30 cellular contexts compared by ENCODE assay signal in the genomic region with DNA sequence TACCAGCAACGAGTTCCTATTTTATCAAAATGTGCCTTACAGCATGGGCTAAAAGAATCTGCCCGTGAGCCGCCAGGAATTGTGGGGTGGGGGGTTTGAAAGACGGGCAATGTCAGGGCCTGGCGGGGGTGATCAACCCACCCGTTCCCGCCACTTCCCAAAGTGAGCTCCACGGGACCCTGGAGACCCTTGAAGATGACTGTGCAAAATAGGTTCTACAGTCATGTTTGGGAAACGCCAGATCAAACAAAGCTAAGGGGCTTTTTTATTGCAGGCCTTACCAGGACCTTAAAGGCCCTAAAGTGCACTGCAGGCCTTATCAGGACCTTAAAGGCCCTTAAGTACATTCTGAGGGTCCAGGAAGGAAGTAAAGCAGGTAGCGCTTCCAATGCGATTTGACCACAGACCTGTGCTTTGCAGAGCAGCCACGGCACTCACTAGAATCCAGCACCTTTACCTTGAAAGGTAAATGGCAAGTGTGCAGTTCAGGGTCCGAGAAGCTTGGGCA.
"Had no signal": no experiment of that assay in that cellular context is flagged by ENCODE, and none has a peak within 500 bp of the region (broad histone marks: within the 10 kb centered on the region; RNA-seq: fewer than 3 reads in every experiment).

No MANE protein-coding gene starts in this region.

- H3K9me3 ChIP-seq: neutrophil, pancreas, psoas muscle, suprapubic skin, testis, transverse colon, upper lobe of right lung had no signal

- DNase-seq: naive thymus-derived CD8-positive, alpha-beta T cell; nephron progenitor cell; nucleus accumbens; pancreas; psoas muscle; spleen; stimulated activated CD4-positive, alpha-beta T cell treated with anti-CD3 and anti-CD28 coated beads, Interleukin-12 subunit alpha, Interleukin-12 subunit beta, amount 100 ng/mL, for 4 hours; stimulated activated CD4-positive, alpha-beta T cell treated with anti-CD3 and anti-CD28 coated beads, Interleukin-1b, Interleukin-23, amount 100 ng/mL, for 48 hours; stimulated activated CD4-positive, alpha-beta T cell treated with anti-CD3 and anti-CD28 coated beads, Interleukin-4, amount 100 ng/mL, for 1 hour; stimulated activated CD4-positive, alpha-beta T cell treated with anti-CD3 and anti-CD28 coated beads, Interleukin-4, amount 100 ng/mL, for 4 hours; stimulated activated CD8-positive, alpha-beta memory T cell treated with anti-CD3 and anti-CD28 coated beads, Interleukin-4, amount 100 ng/mL, for 48 hours; stimulated activated naive CD4-positive, alpha-beta T cell; stimulated activated naive CD8-positive, alpha-beta T cell treated with anti-CD3 and anti-CD28 coated beads, Interleukin-15, amount 100 ng/mL, for 72 hours; stimulated activated naive CD8-positive, alpha-beta T cell treated with anti-CD3 and anti-CD28 coated beads, Interleukin-15, Interleukin-2, amounts not matched to agents 100 U/mL and 50 U/mL, for 24 hours; substantia nigra; testis; tibial artery; transverse colon; upper lobe of right lung; uterus had no signal

- FAIRE-seq: pancreas had no signal

- H3K27ac ChIP-seq: neutrophil, pancreas, psoas muscle, skin epidermis, spleen, suprapubic skin, testis, tibial artery, transverse colon, upper lobe of right lung, uterus had no signal

- H3K4me1 Mint-ChIP-seq: naive thymus-derived CD8-positive, alpha-beta T cell; stimulated activated memory B cell treated with anti-CD40 and anti-IgM and Interleukin-4, amounts not matched to agents 10 μg/mL and 1 μg/mL and 100 μg/mL, for 72 hours; stimulated activated naive CD8-positive, alpha-beta T cell treated with anti-CD3 and anti-CD28 coated beads, Interleukin-15, amount 100 ng/mL, for 72 hours had no signal

- H3K4me3 ChIP-seq: pancreas, psoas muscle, skin epidermis, smooth muscle cell, spleen, suprapubic skin, testis, tibial artery, transverse colon, upper lobe of right lung, uterus had no signal

- H3K27ac Mint-ChIP-seq: naive thymus-derived CD8-positive, alpha-beta T cell; natural killer cell treated with Interleukin-12 subunit alpha and Interleukin-12 subunit beta and Interleukin-15 and Interleukin-18, amount 100 ng/mL, for 72 hours; nephron progenitor cell; stimulated activated memory B cell treated with anti-CD40 and anti-IgM and Interleukin-4, amounts not matched to agents 10 μg/mL and 1 μg/mL and 100 μg/mL, for 72 hours; type B pancreatic cell had no signal

- H3K4me3 Mint-ChIP-seq: naive thymus-derived CD8-positive, alpha-beta T cell; natural killer cell treated with Interleukin-12 subunit alpha and Interleukin-12 subunit beta and Interleukin-15 and Interleukin-18, amount 100 ng/mL, for 72 hours; nephron progenitor cell; neural crest cell; stimulated activated memory B cell treated with anti-CD40 and anti-IgM and Interleukin-4, amounts not matched to agents 10 μg/mL and 1 μg/mL and 100 μg/mL, for 72 hours; stimulated activated naive CD8-positive, alpha-beta T cell treated with anti-CD3 and anti-CD28 coated beads, Interleukin-15, amount 100 ng/mL, for 72 hours; type B pancreatic cell had no signal

- ATAC-seq: naive thymus-derived CD8-positive, alpha-beta T cell; natural killer cell treated with Interleukin-12 subunit alpha and Interleukin-12 subunit beta and Interleukin-15 and Interleukin-18, amount 100 ng/mL, for 72 hours; pancreas; psoas muscle; right cardiac atrium; sciatic nerve; stimulated activated memory B cell treated with anti-CD40 and anti-IgM and Interleukin-4, amounts not matched to agents 10 μg/mL and 1 μg/mL and 100 μg/mL, for 72 hours; stimulated activated naive CD8-positive, alpha-beta T cell treated with anti-CD3 and anti-CD28 coated beads, Interleukin-15, amount 100 ng/mL, for 72 hours; stimulated activated naive CD8-positive, alpha-beta T cell treated with anti-CD3 and anti-CD28 coated beads, Interleukin-15, Interleukin-2, amounts not matched to agents 100 U/mL and 50 U/mL, for 24 hours; upper lobe of right lung had no signal

- H3K4me1 ChIP-seq: pancreas, psoas muscle, spleen, suprapubic skin, testis, tibial artery, transverse colon, upper lobe of right lung, uterus had no signal

- H3K27me3 Mint-ChIP-seq: type B pancreatic cell had no signal

- H3K36me3 ChIP-seq: neutrophil, pancreas, spleen, suprapubic skin, tibial artery, transverse colon, upper lobe of right lung, uterus had no signal

- H3K4me2 ChIP-seq: smooth muscle cell had no signal

- H3K9me3 Mint-ChIP-seq: natural killer cell treated with Interleukin-12 subunit alpha and Interleukin-12 subunit beta and Interleukin-15 and Interleukin-18, amount 100 ng/mL, for 72 hours; neural crest cell; type B pancreatic cell had no signal

- H3K27me3 ChIP-seq: pancreas, testis, transverse colon, upper lobe of right lung, uterus had no signal

- H3K36me3 Mint-ChIP-seq: naive thymus-derived CD8-positive, alpha-beta T cell; natural killer cell treated with Interleukin-12 subunit alpha and Interleukin-12 subunit beta and Interleukin-15 and Interleukin-18, amount 100 ng/mL, for 72 hours; stimulated activated memory B cell treated with anti-CD40 and anti-IgM and Interleukin-4, amounts not matched to agents 10 μg/mL and 1 μg/mL and 100 μg/mL, for 72 hours; type B pancreatic cell had no signal
